ENCODE assay signal across 29 cellular contexts in the genomic region with DNA sequence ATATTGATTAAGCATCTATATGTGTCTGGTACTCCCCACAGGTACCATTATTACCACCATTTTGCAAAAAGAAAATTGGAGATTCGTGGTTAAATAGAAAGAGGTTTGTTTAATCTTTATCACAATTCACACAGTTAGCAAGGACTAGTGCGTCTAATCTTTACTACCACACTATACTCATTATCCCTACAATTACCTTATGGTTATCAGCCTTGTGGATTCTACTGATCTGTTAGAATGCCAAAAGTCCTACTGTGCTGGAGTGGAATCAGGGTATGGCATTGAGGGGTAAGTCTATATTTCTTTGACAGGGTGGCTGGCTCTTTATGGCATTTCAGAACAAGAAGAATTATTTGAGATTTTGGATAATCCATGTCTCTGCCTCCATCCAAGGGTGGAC.
"Had no signal": no experiment of that assay in that cellular context is flagged by ENCODE, and none has a peak within 500 bp of the region (broad histone marks: within the 10 kb centered on the region; RNA-seq: fewer than 3 reads in every experiment).

No MANE protein-coding gene starts in this region.

- DNase-seq: hypothalamus; islet precursor cell; kidney glomerular epithelial cell; left cardiac atrium; left lung; lower lobe of right lung; mammary epithelial cell; mesenchymal stem cell; naive B cell; natural killer cell; nephron progenitor cell; occipital lobe; right lobe of liver; stimulated activated CD4-positive, alpha-beta T cell treated with anti-CD3 and anti-CD28 coated beads, Interleukin-12 subunit alpha, Interleukin-12 subunit beta, amount 100 ng/mL, for 4 hours; stimulated activated CD4-positive, alpha-beta T cell treated with anti-CD3 and anti-CD28 coated beads, Interleukin-15, amount 100 ng/mL, for 24 hours; stimulated activated CD4-positive, alpha-beta T cell treated with anti-CD3 and anti-CD28 coated beads, Interleukin-2, amount 100 ng/mL, for 24 hours; stimulated activated CD4-positive, alpha-beta T cell treated with anti-CD3 and anti-CD28 coated beads, Interleukin-4, amount 100 ng/mL, for 1 hour; stimulated activated naive B cell treated with anti-CD40 and anti-IgM and Interleukin-4, amounts not matched to agents 10 μg/mL and 1 μg/mL and 100 μg/mL, for 72 hours; stimulated activated naive CD8-positive, alpha-beta T cell treated with anti-CD3 and anti-CD28 coated beads, Interleukin-15, Interleukin-2, amounts not matched to agents 100 U/mL and 50 U/mL, for 24 hours; stomach; testis; thyroid gland; transverse colon; upper lobe of left lung had no signal

- H3K4me1 ChIP-seq: left lung, lower lobe of right lung, neural progenitor cell, parathyroid adenoma, right lobe of liver, testis, upper lobe of left lung, vagina had no signal

- H3K4me3 ChIP-seq: left lung, lower lobe of right lung, neural progenitor cell, right atrium auricular region, right lobe of liver, stomach, testis, thyroid gland, transverse colon, upper lobe of left lung, vagina had no signal

- H3K36me3 ChIP-seq: left lung, lower lobe of right lung, neural progenitor cell, neutrophil, right atrium auricular region, right lobe of liver, stomach, thyroid gland, transverse colon, upper lobe of left lung, vagina had no signal

- H3K9ac ChIP-seq: neural progenitor cell, parathyroid adenoma had no signal

- ATAC-seq: left cardiac atrium; left lung; lower lobe of right lung; natural killer cell; right lobe of liver; stimulated activated naive B cell treated with anti-CD40 and anti-IgM and Interleukin-4, amounts not matched to agents 10 μg/mL and 1 μg/mL and 100 μg/mL, for 72 hours; stimulated activated naive CD8-positive, alpha-beta T cell treated with anti-CD3 and anti-CD28 coated beads, Interleukin-15, Interleukin-2, amounts not matched to agents 100 U/mL and 50 U/mL, for 24 hours had no signal

- H3K79me2 ChIP-seq: parathyroid adenoma had no signal

- H3K4me2 ChIP-seq: neural progenitor cell had no signal

- H3K27me3 ChIP-seq: left lung, neural progenitor cell, neutrophil, right atrium auricular region, right lobe of liver, stomach, testis, thyroid gland, transverse colon, upper lobe of left lung, vagina had no signal

- H3K27ac ChIP-seq: left lung, lower lobe of right lung, neural progenitor cell, neutrophil, parathyroid adenoma, right atrium auricular region, right lobe of liver, stomach, testis, thyroid gland, transverse colon, upper lobe of left lung, vagina had no signal
